Comparison of ENCODE assay signal across 31 cellular contexts in the genomic region with DNA sequence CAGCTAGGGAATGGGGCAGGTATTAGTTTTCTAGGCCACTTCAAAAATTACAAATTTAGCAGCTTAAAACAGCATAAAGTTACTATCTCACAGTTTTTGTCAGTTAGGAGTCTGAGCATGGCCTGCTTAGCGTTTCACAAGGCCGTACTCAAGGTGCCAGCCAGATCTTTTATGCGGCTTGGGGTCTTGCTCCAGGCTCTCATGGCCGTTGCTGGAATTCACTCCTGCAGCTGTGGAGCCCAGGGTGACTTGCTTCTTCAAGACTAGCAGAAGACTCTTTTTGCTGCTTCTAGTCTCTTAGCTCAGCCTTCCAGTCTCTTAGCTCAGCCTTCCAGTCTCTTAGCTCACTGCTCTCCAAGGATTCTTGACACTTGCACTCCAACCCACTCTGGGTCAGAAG.
"Had no signal": no experiment of that assay in that cellular context is flagged by ENCODE, and none has a peak within 500 bp of the region (broad histone marks: within the 10 kb centered on the region; RNA-seq: fewer than 3 reads in every experiment).

No MANE protein-coding gene starts in this region.

- H3K27me3 ChIP-seq: adrenal gland, body of pancreas, brain microvascular endothelial cell, breast epithelium had no signal

- H3K36me3 ChIP-seq: adrenal gland, brain microvascular endothelial cell, breast epithelium had no signal

- H3K27ac ChIP-seq: adrenal gland, body of pancreas, brain microvascular endothelial cell, breast epithelium, VCaP had no signal

- H3K9me3 ChIP-seq: adrenal gland, body of pancreas, breast epithelium had no signal

- H3K4me1 ChIP-seq: breast epithelium had no signal

- H3K4me3 ChIP-seq: adrenal gland, body of pancreas, breast epithelium had no signal

- DNase-seq: activated B cell treated with CpG ODN at 0.5 μM for 24 hours; activated CD4-positive, alpha-beta memory T cell treated with anti-CD3 and anti-CD28 coated beads for 36 hours; activated CD4-positive, alpha-beta T cell treated with anti-CD3 and anti-CD28 coated beads for 4 hours; activated CD4-positive, alpha-beta T cell treated with anti-CD3 and anti-CD28 coated beads, Interleukin-2, amount 10 ng/mL, durations not matched to agents 24 days and 14 days; activated CD4-positive, alpha-beta T cell treated with anti-CD3 and anti-CD28 coated beads, Interleukin-2, amount 50 U/mL, for 1 hour; activated CD4-positive, alpha-beta T cell treated with anti-CD3 and anti-CD28 coated beads, Interleukin-2, amount 50 U/mL, for 4 hours; activated CD4-positive, CD25-positive, alpha-beta regulatory T cell treated with anti-CD3 and anti-CD28 coated beads, Interleukin-2, amount 50 U/mL, for 72 hours; activated CD8-positive, alpha-beta memory T cell treated with anti-CD3 and anti-CD28 coated beads, Interleukin-2, amount 50 U/mL, for 4 hours; activated CD8-positive, alpha-beta T cell treated with anti-CD3 and anti-CD28 coated beads for 36 hours; activated effector memory CD4-positive, alpha-beta T cell treated with anti-CD3 and anti-CD28 coated beads, Interleukin-2, amount 50 U/mL, for 16 hours; activated gamma-delta T cell treated with Interleukin-2 at 50 U/mL for 16 hours; activated naive CD4-positive, alpha-beta T cell; activated naive CD4-positive, alpha-beta T cell treated with anti-CD3 and anti-CD28 coated beads for 36 hours; activated naive CD4-positive, alpha-beta T cell treated with anti-CD3 and anti-CD28 coated beads, Interleukin-2, amount 50 U/mL, for 16 hours; activated naive CD8-positive, alpha-beta T cell treated with anti-CD3 and anti-CD28 coated beads for 36 hours; activated T-cell treated with anti-CD3 and anti-CD28 coated beads for 4 hours; activated T-cell treated with anti-CD3 and anti-CD28 coated beads, Interleukin-2, amount 50 U/mL, for 1 hour; activated T-cell treated with anti-CD3 and anti-CD28 coated beads, Interleukin-2, amount 50 U/mL, for 4 hours; activated T-cell treated with anti-CD3 and anti-CD28 coated beads, Interleukin-2, amount 50 U/mL, for 72 hours; adrenal gland; amniotic stem cell; aorta; body of pancreas; brain microvascular endothelial cell; central memory CD4-positive, alpha-beta T cell; SW 1271; T-helper 1 cell; T-helper 2 cell; T-helper 9 cell had no signal
